Comparison of ENCODE assay signal across 1 cellular context in genomic region chr15:101446527-101447167, GRCh38.
TF ChIP-seq lines count a peak whose summit lies in the region.

No MANE protein-coding gene starts in this region.

TF ChIP-seq in endothelial cell of umbilical vein, 7 proteins besides CTCF, POLR2A, EP300 and RAD21:
- TF ChIP-seq GATA2 (IDR thresholded peaks at IDR 0.05; ENCODE audit: insufficient read depth, insufficient read length, low read depth, low read length) (no peak), EZH2 (IDR thresholded peaks at IDR 0.05; ENCODE audit: borderline replicate concordance, low read depth, low read length, severe bottlenecking) (no peak), POLR2AphosphoS5 (IDR thresholded peaks at IDR 0.05; ENCODE audit: insufficient read depth, low read depth, low read length) (no peak), MYC (IDR thresholded peaks at IDR 0.05; ENCODE audit: low read depth, low read length) (no peak), FOS (IDR thresholded peaks at IDR 0.05; ENCODE audit: borderline replicate concordance, insufficient read depth, low read length) (no peak), JUN (IDR thresholded peaks at IDR 0.05; ENCODE audit: borderline replicate concordance, insufficient read depth, insufficient read length, low read depth) (no peak)
- TF ChIP-seq, protein P1, sequence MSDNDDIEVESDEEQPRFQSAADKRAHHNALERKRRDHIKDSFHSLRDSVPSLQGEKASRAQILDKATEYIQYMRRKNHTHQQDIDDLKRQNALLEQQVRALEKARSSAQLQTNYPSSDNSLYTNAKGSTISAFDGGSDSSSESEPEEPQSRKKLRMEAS (IDR thresholded peaks at IDR 0.05; ENCODE audit: insufficient read depth, insufficient read length) = no peak
